13 cellular contexts compared by ENCODE assay signal in the genomic region with DNA sequence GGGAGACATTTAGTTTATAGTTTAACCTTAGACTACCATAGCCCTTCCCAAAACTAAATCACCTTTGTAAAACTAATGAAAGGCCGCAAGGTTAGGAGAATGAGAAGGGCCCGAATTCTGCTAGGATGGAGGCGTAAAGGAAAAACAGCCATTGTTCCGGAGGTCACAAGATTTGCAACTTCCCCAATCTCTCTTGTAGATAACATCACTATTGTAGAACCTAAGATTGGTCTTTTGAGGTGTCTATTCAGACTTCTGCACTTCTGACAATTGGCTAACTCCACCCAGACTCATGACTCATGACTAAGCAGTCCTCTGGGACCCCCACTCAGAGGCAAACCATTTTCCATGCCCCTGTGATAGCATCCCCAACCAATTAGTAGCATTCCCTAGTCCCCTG.
"Had no signal": no experiment of that assay in that cellular context is flagged by ENCODE, and none has a peak within 500 bp of the region (broad histone marks: within the 10 kb centered on the region; RNA-seq: fewer than 3 reads in every experiment).

No MANE protein-coding gene starts in this region.

- H3K9me3 Mint-ChIP-seq: effector memory CD8-positive, alpha-beta T cell; mesothelial cell of epicardium; nephron progenitor cell; T-helper 2 cell treated with Interferon-gamma antibody and Interleukin-4, amounts not matched to agents 5 μg/mL and 100 μg/mL, for 36 hours had no signal

- H3K27ac Mint-ChIP-seq: effector memory CD8-positive, alpha-beta T cell; mesothelial cell of epicardium; nephron progenitor cell; T-helper 2 cell treated with Interferon-gamma antibody and Interleukin-4, amounts not matched to agents 5 μg/mL and 100 μg/mL, for 36 hours had no signal

- ATAC-seq: effector memory CD8-positive, alpha-beta T cell; gastroesophageal sphincter; sciatic nerve had no signal

- H3K27me3 Mint-ChIP-seq: effector memory CD8-positive, alpha-beta T cell had no signal

- H3K4me3 Mint-ChIP-seq: effector memory CD8-positive, alpha-beta T cell; mesothelial cell of epicardium; nephron progenitor cell; T-helper 2 cell treated with Interferon-gamma antibody and Interleukin-4, amounts not matched to agents 5 μg/mL and 100 μg/mL, for 36 hours had no signal

- DNase-seq: activated CD4-positive, alpha-beta T cell treated with anti-CD3 and anti-CD28 coated beads, Interleukin-2, amount 50 U/mL, for 1 hour; activated CD8-positive, alpha-beta memory T cell treated with anti-CD3 and anti-CD28 coated beads for 24 hours; activated naive CD4-positive, alpha-beta T cell treated with Interleukin-2 at 50 U/mL for 16 hours; aorta; cerebellar nuclear complex; effector memory CD8-positive, alpha-beta T cell; nephron progenitor cell; spleen; stimulated activated CD4-positive, alpha-beta T cell treated with anti-CD3 and anti-CD28 coated beads, Interleukin-1b, Interleukin-23, amount 100 ng/mL, for 48 hours had no signal

- H3K4me1 Mint-ChIP-seq: nephron progenitor cell had no signal
